23 cellular contexts compared by ENCODE assay signal in the genomic region with DNA sequence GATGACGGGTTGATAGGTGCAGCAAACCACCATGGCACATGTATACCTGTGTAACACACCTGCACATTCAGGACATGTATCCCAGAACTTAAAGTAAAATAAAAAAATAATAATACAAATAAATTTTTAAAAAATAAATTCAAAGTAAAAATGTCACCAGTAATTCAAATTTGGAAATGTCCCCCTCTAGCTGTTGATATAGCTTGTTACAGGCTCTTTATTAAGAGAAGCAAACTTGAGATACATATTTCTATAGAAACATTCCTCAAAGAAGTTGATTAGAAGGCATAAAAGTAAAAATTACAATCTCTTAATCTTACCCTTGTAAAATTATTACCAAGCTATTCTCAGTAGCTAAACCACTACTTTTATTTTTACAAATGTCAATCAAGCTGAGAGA.
DNase-seq lines count a peak whose midpoint lies in the region; ATAC-seq and TF ChIP-seq lines count a peak whose summit lies in the region.
"Had no signal": no experiment of that assay in that cellular context is flagged by ENCODE, and none has a peak within 500 bp of the region (broad histone marks: within the 10 kb centered on the region; RNA-seq: fewer than 3 reads in every experiment).

No MANE protein-coding gene starts in this region.

- no peaks in the 10 kb centered on the region for H3K36me3 Mint-ChIP-seq in progenitor cell of endocrine pancreas (ENCODE audit: insufficient read depth)
- H3K36me3 Mint-ChIP-seq: CD4-positive, CD25-positive, alpha-beta regulatory T cell; stimulated activated effector memory CD8-positive, alpha-beta T cell treated with anti-CD3 and anti-CD28 coated beads, Interleukin-12 subunit alpha, Interleukin-12 subunit beta, amount 100 ng/mL, for 72 hours; T-cell had no signal

- H3K27me3 Mint-ChIP-seq in progenitor cell of endocrine pancreas = no peaks in the 10 kb centered on the region
- H3K27me3 Mint-ChIP-seq: activated CD4-positive, alpha-beta T cell treated with anti-CD3 and anti-CD28 coated beads, Interleukin-2, amount 10 ng/mL, durations not matched to agents 24 days and 14 days; CD4-positive, CD25-positive, alpha-beta regulatory T cell; T-cell had no signal

- peak; percentile 3; the same call in 1 of the 2 replicates for TF ChIP-seq RAD21 in SK-N-SH (IDR thresholded peaks at IDR 0.05; ENCODE audit: low read length)

- TF ChIP-seq EP300 in SK-N-SH (IDR thresholded peaks at IDR 0.05; ENCODE audit: borderline replicate concordance in 1 of 2, low read depth in 1 of 2, low read length in 1 of 2) = no peak

- H3K9ac ChIP-seq in SK-N-SH = no peak overlapping the region

- H3K27ac Mint-ChIP-seq in progenitor cell of endocrine pancreas = no peak overlapping the region
- H3K27ac Mint-ChIP-seq: activated CD4-positive, alpha-beta T cell treated with anti-CD3 and anti-CD28 coated beads, Interleukin-2, amount 10 ng/mL, durations not matched to agents 24 days and 14 days; CD4-positive, CD25-positive, alpha-beta regulatory T cell; stimulated activated effector memory CD8-positive, alpha-beta T cell treated with anti-CD3 and anti-CD28 coated beads, Interleukin-12 subunit alpha, Interleukin-12 subunit beta, amount 100 ng/mL, for 72 hours; T-cell had no signal

- no peaks in the 10 kb centered on the region for H3K4me1 Mint-ChIP-seq in progenitor cell of endocrine pancreas (ENCODE audit: low read depth)
- H3K4me1 Mint-ChIP-seq: activated CD4-positive, alpha-beta T cell treated with anti-CD3 and anti-CD28 coated beads, Interleukin-2, amount 10 ng/mL, durations not matched to agents 24 days and 14 days; CD4-positive, CD25-positive, alpha-beta regulatory T cell; stimulated activated effector memory CD8-positive, alpha-beta T cell treated with anti-CD3 and anti-CD28 coated beads, Interleukin-12 subunit alpha, Interleukin-12 subunit beta, amount 100 ng/mL, for 72 hours; T-cell had no signal

- ATAC-seq in SK-N-SH treated with all-trans-retinoic acid at 6 μM for 48 hours = no peak
- ATAC-seq: sciatic nerve; stimulated activated effector memory CD8-positive, alpha-beta T cell treated with anti-CD3 and anti-CD28 coated beads, Interleukin-12 subunit alpha, Interleukin-12 subunit beta, amount 100 ng/mL, for 72 hours; T-cell had no signal

- H3K27me3 ChIP-seq in SK-N-SH (ENCODE audit: insufficient read depth) = no peaks in the 10 kb centered on the region; the same call in 1 of the 2 replicates
- H3K27me3 ChIP-seq: vagina had no signal

- peaks cover 3% of the 10 kb centered on the region for H3K9me3 Mint-ChIP-seq in progenitor cell of endocrine pancreas (ENCODE audit: low read depth)
- H3K9me3 Mint-ChIP-seq: activated CD4-positive, alpha-beta T cell treated with anti-CD3 and anti-CD28 coated beads, Interleukin-2, amount 10 ng/mL, durations not matched to agents 24 days and 14 days had no signal

- no peak overlapping the region for H3K4me3 ChIP-seq in SK-N-SH (ENCODE audit: low read depth in 2 of 2, low read length in 1 of 2)
- H3K4me3 ChIP-seq in fibroblast of mammary gland (ENCODE audit: control insufficient read depth, low read depth, low read length) = no peak overlapping the region
- H3K4me3 ChIP-seq: lung, vagina had no signal

- no peak for DNase-seq in SK-N-SH
- DNase-seq in RKO (ENCODE audit: low spot score) = peak; percentile 8
- DNase-seq in fibroblast of mammary gland (ENCODE audit: low read depth) = peak; percentile 11
- no peak for DNase-seq in progenitor cell of endocrine pancreas (ENCODE audit: low spot score, unreplicated experiment)
- DNase-seq in globus pallidus (ENCODE audit: low spot score) = no peak
- DNase-seq in activated CD8-positive, alpha-beta memory T cell treated with anti-CD3 and anti-CD28 coated beads, Interleukin-2, amount 50 U/mL, for 4 hours = no peak
- DNase-seq in activated effector memory CD4-positive, alpha-beta T cell treated with anti-CD3 and anti-CD28 coated beads, Interleukin-2, amount 50 U/mL, for 16 hours = no peak
- DNase-seq: activated CD4-positive, alpha-beta T cell treated with anti-CD3 and anti-CD28 coated beads, Interleukin-2, amount 10 ng/mL, durations not matched to agents 24 days and 14 days; CD4-positive, CD25-positive, alpha-beta regulatory T cell; DMS 273 treated with DMSO at 0.1 percent for 48 hours; effector CD8-positive, alpha-beta T cell; GDM1; hypothalamus; NCI-H1436 treated with DMSO at 0.1 percent for 48 hours; NCI-H526; Right ventricle myocardium superior; T-cell had no signal

- CTCF ChIA-PET in SK-N-SH (lab: Yijun Ruan, JAX) = interaction anchor here (0.7 to 2.2 kb wide), 4 partner anchors 10 to 240 kb away, joined by 3 to 6 read pairs (median 5); no protein-coding TSS in a partner anchor

- no peaks in the 10 kb centered on the region for H4K20me1 ChIP-seq in SK-N-SH (ENCODE audit: insufficient read depth)

- no peak overlapping the region for H3K4me3 Mint-ChIP-seq in progenitor cell of endocrine pancreas (ENCODE audit: low read depth)
- H3K4me3 Mint-ChIP-seq: activated CD4-positive, alpha-beta T cell treated with anti-CD3 and anti-CD28 coated beads, Interleukin-2, amount 10 ng/mL, durations not matched to agents 24 days and 14 days; CD4-positive, CD25-positive, alpha-beta regulatory T cell; stimulated activated effector memory CD8-positive, alpha-beta T cell treated with anti-CD3 and anti-CD28 coated beads, Interleukin-12 subunit alpha, Interleukin-12 subunit beta, amount 100 ng/mL, for 72 hours; T-cell had no signal

- TF ChIP-seq CTCF in SK-N-SH (IDR thresholded peaks at IDR 0.05) = peak; percentile 49
- peak; percentile 45 for TF ChIP-seq CTCF in fibroblast of mammary gland (conservative IDR thresholded peaks at IDR 0.05; ENCODE audit: control insufficient read depth, insufficient read depth, low read depth, low read length)
- TF ChIP-seq CTCF in progenitor cell of endocrine pancreas (IDR thresholded peaks at IDR 0.05; ENCODE audit: unreplicated experiment) = peak; percentile 43

- no peak overlapping the region for H3K4me2 ChIP-seq in SK-N-SH

- no peaks in the 10 kb centered on the region for H3K9me3 ChIP-seq in SK-N-SH
- H3K9me3 ChIP-seq: vagina had no signal

- H3K27ac ChIP-seq in SK-N-SH (ENCODE audit: low read depth in 2 of 2, low read length in 1 of 2) = no peak overlapping the region
- H3K27ac ChIP-seq: HL-60, vagina had no signal

- H3K9me2 ChIP-seq in SK-N-SH = no peaks in the 10 kb centered on the region

- WGBS in SK-N-SH (ENCODE audit: low lambda C conversion rate) = 22% methylated on average over 1 of the region's 1 CpG

- no peaks in the 10 kb centered on the region for H3K4me1 ChIP-seq in SK-N-SH (ENCODE audit: control insufficient read depth in 1 of 2, insufficient read depth in 2 of 2, low read depth in 1 of 2, low read length in 1 of 2)
- H3K4me1 ChIP-seq: vagina had no signal

- H3K36me3 ChIP-seq in SK-N-SH (replicated peaks in 1 of 2; ENCODE audit: control insufficient read depth in 1 of 2, insufficient read depth in 2 of 2, low read length in 1 of 2) = no peaks in the 10 kb centered on the region
- H3K36me3 ChIP-seq: vagina had no signal

- no peaks in the 10 kb centered on the region for H3F3A ChIP-seq in SK-N-SH (replicated peaks; ENCODE audit: insufficient read depth)

- no peaks in the 10 kb centered on the region for H3K79me2 ChIP-seq in SK-N-SH (ENCODE audit: insufficient read depth)

- POLR2A ChIA-PET in SK-N-SH (lab: Yijun Ruan, JAX) = no interaction called here

- H2AFZ ChIP-seq in SK-N-SH (ENCODE audit: low read depth) = no peak overlapping the region

TF ChIP-seq in SK-N-SH, 30 proteins besides CTCF, POLR2A, EP300 and RAD21:
- TF ChIP-seq, protein P1, sequence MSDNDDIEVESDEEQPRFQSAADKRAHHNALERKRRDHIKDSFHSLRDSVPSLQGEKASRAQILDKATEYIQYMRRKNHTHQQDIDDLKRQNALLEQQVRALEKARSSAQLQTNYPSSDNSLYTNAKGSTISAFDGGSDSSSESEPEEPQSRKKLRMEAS (IDR thresholded peaks at IDR 0.05; ENCODE audit: low read depth) = no peak
- no peak for TF ChIP-seq NRF1 (IDR thresholded peaks at IDR 0.05; ENCODE audit: low read depth, low read length)
- no peak for TF ChIP-seq EZH2phosphoT487 (IDR thresholded peaks at IDR 0.05; ENCODE audit: borderline replicate concordance, low read depth)
- TF ChIP-seq YY1 (IDR thresholded peaks at IDR 0.05; ENCODE audit: low read depth) = no peak
- TF ChIP-seq SMC3 (IDR thresholded peaks at IDR 0.05; ENCODE audit: low read depth, low read length) = no peak
- no peak for TF ChIP-seq USF1 (IDR thresholded peaks at IDR 0.05; ENCODE audit: borderline replicate concordance, low read depth)
- no peak for TF ChIP-seq TCF12 (IDR thresholded peaks at IDR 0.05)

TF ChIP-seq in SK-N-SH treated with all-trans-retinoic acid at 6 μM for 48 hours, 23 proteins besides CTCF, POLR2A, EP300 and RAD21 (continues in another document):
- TF ChIP-seq BACH2 (CRISPR knock-in tag; IDR thresholded peaks at IDR 0.05; ENCODE audit: borderline replicate concordance) (no peak), CSDC2 (CRISPR knock-in tag; IDR thresholded peaks at IDR 0.05) (no peak), SNAI2 (CRISPR knock-in tag; IDR thresholded peaks at IDR 0.05) (no peak), TCF4 (CRISPR knock-in tag; IDR thresholded peaks at IDR 0.05; ENCODE audit: borderline replicate concordance) (no peak), ZFP30 (CRISPR knock-in tag; IDR thresholded peaks at IDR 0.05) (no peak)
- TF ChIP-seq, protein P2, sequence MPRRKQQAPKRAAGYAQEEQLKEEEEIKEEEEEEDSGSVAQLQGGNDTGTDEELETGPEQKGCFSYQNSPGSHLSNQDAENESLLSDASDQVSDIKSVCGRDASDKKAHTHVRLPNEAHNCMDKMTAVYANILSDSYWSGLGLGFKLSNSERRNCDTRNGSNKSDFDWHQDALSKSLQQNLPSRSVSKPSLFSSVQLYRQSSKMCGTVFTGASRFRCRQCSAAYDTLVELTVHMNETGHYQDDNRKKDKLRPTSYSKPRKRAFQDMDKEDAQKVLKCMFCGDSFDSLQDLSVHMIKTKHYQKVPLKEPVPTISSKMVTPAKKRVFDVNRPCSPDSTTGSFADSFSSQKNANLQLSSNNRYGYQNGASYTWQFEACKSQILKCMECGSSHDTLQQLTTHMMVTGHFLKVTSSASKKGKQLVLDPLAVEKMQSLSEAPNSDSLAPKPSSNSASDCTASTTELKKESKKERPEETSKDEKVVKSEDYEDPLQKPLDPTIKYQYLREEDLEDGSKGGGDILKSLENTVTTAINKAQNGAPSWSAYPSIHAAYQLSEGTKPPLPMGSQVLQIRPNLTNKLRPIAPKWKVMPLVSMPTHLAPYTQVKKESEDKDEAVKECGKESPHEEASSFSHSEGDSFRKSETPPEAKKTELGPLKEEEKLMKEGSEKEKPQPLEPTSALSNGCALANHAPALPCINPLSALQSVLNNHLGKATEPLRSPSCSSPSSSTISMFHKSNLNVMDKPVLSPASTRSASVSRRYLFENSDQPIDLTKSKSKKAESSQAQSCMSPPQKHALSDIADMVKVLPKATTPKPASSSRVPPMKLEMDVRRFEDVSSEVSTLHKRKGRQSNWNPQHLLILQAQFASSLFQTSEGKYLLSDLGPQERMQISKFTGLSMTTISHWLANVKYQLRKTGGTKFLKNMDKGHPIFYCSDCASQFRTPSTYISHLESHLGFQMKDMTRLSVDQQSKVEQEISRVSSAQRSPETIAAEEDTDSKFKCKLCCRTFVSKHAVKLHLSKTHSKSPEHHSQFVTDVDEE (CRISPR knock-in tag; IDR thresholded peaks at IDR 0.05) = no peak

Comparison
In these comparisons a context has a peak if more than half of its experiments do, and no peak if none do; other contexts are left out.
1. DNase-seq: peak in RKO (single experiment) and fibroblast of mammary gland (single experiment); none in SK-N-SH (single experiment), progenitor cell of endocrine pancreas (single experiment), globus pallidus (single experiment), activated CD8-positive, alpha-beta memory T cell treated with anti-CD3 and anti-CD28 coated beads, Interleukin-2, amount 50 U/mL, for 4 hours (single experiment) and activated effector memory CD4-positive, alpha-beta T cell treated with anti-CD3 and anti-CD28 coated beads, Interleukin-2, amount 50 U/mL, for 16 hours (single experiment).
2. Peak in every context shown above with its lines, with median percentiles within 50 percentile points of each other: CTCF ChIP-seq.